In genomic region chr3:38006445-38006995, GRCh38 we compare ENCODE assay signal across 22 cellular contexts. TPM values are rescaled to one million over a fixed set of nuclear protein-coding genes. Genes with fewer than 3 reads are reported as not detected.
DNase-seq lines count a peak whose midpoint lies in the region; ATAC-seq and TF ChIP-seq lines count a peak whose summit lies in the region.
"Had no signal": no experiment of that assay in that cellular context is flagged by ENCODE, and none has a peak within 500 bp of the region (broad histone marks: within the 10 kb centered on the region; RNA-seq: fewer than 3 reads in every experiment).

No MANE protein-coding gene starts in this region.

- no peak overlapping the region for H3K4me3 ChIP-seq in AG04450 (ENCODE audit: low read depth, low read length)
- H3K4me3 ChIP-seq: GM23248 had no signal

- ATAC-seq in stimulated activated effector memory CD8-positive, alpha-beta T cell treated with anti-CD3 and anti-CD28 coated beads, Interleukin-12 subunit alpha, Interleukin-12 subunit beta, amount 100 ng/mL, for 72 hours: no peak
- ATAC-seq in HG03354 (IDR thresholded peaks at IDR 0.05; ENCODE audit: poor library complexity, severe bottlenecking, unreplicated experiment) (no peak), HG03039 (IDR thresholded peaks at IDR 0.05; ENCODE audit: unreplicated experiment) (no peak)
- ATAC-seq in activated T-cell treated with anti-CD3 and anti-CD28 coated beads, Interleukin-2, amount 50 U/mL, for 4 hours: no peak

- no peaks in the 10 kb centered on the region for H3K27me3 ChIP-seq in AG04450 (ENCODE audit: control insufficient read depth, insufficient read depth, low read length)
- no peaks in the 10 kb centered on the region for H3K27me3 ChIP-seq in layer of hippocampus (ENCODE audit: control insufficient read depth, insufficient read depth, low read length)

- H3K27ac ChIP-seq in AG04450 (ENCODE audit: low read depth, low read length) (no peak overlapping the region), RWPE1 (peak overlapping the region; percentile 58), layer of hippocampus (ENCODE audit: low read depth, low read length) (peak overlapping the region; percentile 83)
- H3K27ac ChIP-seq: GM23248 had no signal

- peaks cover 41% of the 10 kb centered on the region for H3K4me1 Mint-ChIP-seq in stimulated activated effector memory CD8-positive, alpha-beta T cell treated with anti-CD3 and anti-CD28 coated beads, Interleukin-12 subunit alpha, Interleukin-12 subunit beta, amount 100 ng/mL, for 72 hours
- H3K4me1 Mint-ChIP-seq in activated T-cell treated with anti-CD3 and anti-CD28 coated beads, Interleukin-2, amount 50 U/mL, for 4 hours (ENCODE audit: low read depth): peaks cover 15% of the 10 kb centered on the region

- no peaks in the 10 kb centered on the region for H3K9me3 ChIP-seq in AG04450 (ENCODE audit: control insufficient read depth, insufficient read depth, low read length)

- no peak for DNase-seq in AG04450 (ENCODE audit: low read depth, low spot score)
- no peak for DNase-seq in RWPE1 (ENCODE audit: low spot score)
- DNase-seq in stimulated activated effector memory CD8-positive, alpha-beta T cell treated with anti-CD3 and anti-CD28 coated beads, Interleukin-12 subunit alpha, Interleukin-12 subunit beta, amount 100 ng/mL, for 72 hours (ENCODE audit: low spot score in 2 of 2): no peak
- no peak for DNase-seq in activated T-cell treated with anti-CD3 and anti-CD28 coated beads, Interleukin-2, amount 50 U/mL, for 4 hours
- DNase-seq: CD4-positive, CD25-positive, alpha-beta regulatory T cell; DMS79; GM23248; H9; Karpas-422; NCI-H1092; NCI-H1436; NCI-H187 treated with DMSO at 0.1 percent for 48 hours; NCI-H2107; NCI-H446 treated with DMSO at 0.1 percent for 48 hours; NCI-H526 treated with DMSO at 0.1 percent for 48 hours; OCI-M1; SHP77 had no signal

- 0 out of 2 replicates have a peak, but pooled peaks have one; percentile 2 for TF ChIP-seq CTCF in AG04450 (IDR thresholded peaks at IDR 0.05; ENCODE audit: low read depth, low read length)
- no peak for TF ChIP-seq CTCF in RWPE1 (conservative IDR thresholded peaks at IDR 0.05; ENCODE audit: low read depth)

- no peak overlapping the region for H3K4me3 Mint-ChIP-seq in stimulated activated effector memory CD8-positive, alpha-beta T cell treated with anti-CD3 and anti-CD28 coated beads, Interleukin-12 subunit alpha, Interleukin-12 subunit beta, amount 100 ng/mL, for 72 hours
- no peak overlapping the region for H3K4me3 Mint-ChIP-seq in activated T-cell treated with anti-CD3 and anti-CD28 coated beads, Interleukin-2, amount 50 U/mL, for 4 hours
- H3K4me3 Mint-ChIP-seq: CD4-positive, CD25-positive, alpha-beta regulatory T cell; H9; IgD-negative memory B cell had no signal

- peak overlapping the region; percentile 88 for H3K27ac Mint-ChIP-seq in stimulated activated effector memory CD8-positive, alpha-beta T cell treated with anti-CD3 and anti-CD28 coated beads, Interleukin-12 subunit alpha, Interleukin-12 subunit beta, amount 100 ng/mL, for 72 hours
- H3K27ac Mint-ChIP-seq: CD4-positive, CD25-positive, alpha-beta regulatory T cell; H9 had no signal

- no peaks in the 10 kb centered on the region for H3K27me3 Mint-ChIP-seq in activated T-cell treated with anti-CD3 and anti-CD28 coated beads, Interleukin-2, amount 50 U/mL, for 4 hours (ENCODE audit: low read depth)
- H3K27me3 Mint-ChIP-seq: CD4-positive, CD25-positive, alpha-beta regulatory T cell; IgD-negative memory B cell had no signal

- POLR2A ChIA-PET in AG04450 (lab: Yijun Ruan, JAX): no interaction called here
- POLR2A ChIA-PET in RWPE1 (lab: Yijun Ruan, JAX; ENCODE audit: low non-redundant PET): no interaction called here

- CTCF ChIA-PET in AG04450 (lab: Charles Lee) (interaction anchor here (0.8 to 1.1 kb wide), 3 partner anchors 9 to 192 kb away, joined by 3 to 7 read pairs (median 4); no protein-coding TSS in a partner anchor), RWPE1 (lab: Yijun Ruan, JAX) (no interaction called here)

- no peaks in the 10 kb centered on the region for H3K9me3 Mint-ChIP-seq in stimulated activated effector memory CD8-positive, alpha-beta T cell treated with anti-CD3 and anti-CD28 coated beads, Interleukin-12 subunit alpha, Interleukin-12 subunit beta, amount 100 ng/mL, for 72 hours
- H3K9me3 Mint-ChIP-seq in activated T-cell treated with anti-CD3 and anti-CD28 coated beads, Interleukin-2, amount 50 U/mL, for 4 hours: no peaks in the 10 kb centered on the region
- H3K9me3 Mint-ChIP-seq: H9, IgD-negative memory B cell had no signal

- H3K36me3 Mint-ChIP-seq in stimulated activated effector memory CD8-positive, alpha-beta T cell treated with anti-CD3 and anti-CD28 coated beads, Interleukin-12 subunit alpha, Interleukin-12 subunit beta, amount 100 ng/mL, for 72 hours: peaks cover 44% of the 10 kb centered on the region
- peaks cover 8% of the 10 kb centered on the region for H3K36me3 Mint-ChIP-seq in activated T-cell treated with anti-CD3 and anti-CD28 coated beads, Interleukin-2, amount 50 U/mL, for 4 hours (ENCODE audit: insufficient read depth)
- H3K36me3 Mint-ChIP-seq: IgD-negative memory B cell had no signal

RNA-seq across cellular contexts. Expression of gene VILL, which starts 15.9 kb away (rescaled TPM):
- polyA plus RNA-seq in AG04450 (2011; rRNA removed): 2.6 and 5.3 TPM in 2 replicates
- polyA minus RNA-seq in AG04450 (2011; rRNA and poly(A)+ RNA removed): 5.9 and 10.7 TPM in 2 replicates
- total RNA-seq in activated T-cell treated with anti-CD3 and anti-CD28 coated beads, Interleukin-2, amount 50 U/mL, for 4 hours: 10 to 100 TPM; 15.0 to 16.8 (median 16.6) TPM

RNA-seq across cellular contexts. Expression of gene PLCD1, which starts 22.9 kb away (rescaled TPM):
- polyA plus RNA-seq in AG04450 (2011; rRNA removed): 14.4 and 17.0 TPM in 2 replicates
- polyA minus RNA-seq in AG04450 (2011; rRNA and poly(A)+ RNA removed): 20.6 and 32.9 TPM in 2 replicates
- total RNA-seq in activated T-cell treated with anti-CD3 and anti-CD28 coated beads, Interleukin-2, amount 50 U/mL, for 4 hours: 1 to 10 TPM; 1.8 to 3.4 (median 1.9) TPM

RNA-seq across cellular contexts. Expression of gene DLEC1, which starts 32.5 kb away (rescaled TPM):
- polyA plus RNA-seq in AG04450 (2011; rRNA removed): 0.04 and 0.06 TPM in 2 replicates
- polyA minus RNA-seq in AG04450 (2011; rRNA and poly(A)+ RNA removed): not detected in 2 replicates
- under 1 TPM; 0.05 to 0.16 (median 0.08) TPM for total RNA-seq in activated T-cell treated with anti-CD3 and anti-CD28 coated beads, Interleukin-2, amount 50 U/mL, for 4 hours
- total RNA-seq: A673, GM23248 had no signal
